13 cellular contexts compared by ENCODE assay signal in the genomic region with DNA sequence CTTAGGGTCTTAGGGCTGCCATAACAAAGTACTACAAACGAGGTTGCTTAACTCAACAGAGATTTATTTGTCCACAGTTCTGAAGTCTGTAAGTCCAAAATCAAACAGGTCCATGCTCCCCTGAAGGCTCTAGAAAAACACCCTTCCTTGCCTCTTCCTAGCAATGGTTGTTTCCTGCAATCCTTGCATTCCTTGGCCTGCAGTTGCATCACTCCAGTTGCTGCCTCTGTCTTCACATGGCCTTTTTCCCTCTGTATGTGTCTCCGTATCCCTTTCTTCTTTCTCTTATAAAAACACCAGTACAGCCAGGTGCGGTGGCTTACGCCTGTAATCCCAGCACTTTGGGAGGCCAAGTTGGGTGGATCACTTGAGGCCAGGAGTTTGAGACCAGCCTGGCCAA.
"Had no signal": no experiment of that assay in that cellular context is flagged by ENCODE, and none has a peak within 500 bp of the region (broad histone marks: within the 10 kb centered on the region; RNA-seq: fewer than 3 reads in every experiment).

No MANE protein-coding gene starts in this region.

- H3K27ac ChIP-seq: prostate gland, testis had no signal

- H3K36me3 ChIP-seq: prostate gland had no signal

- H3K27ac Mint-ChIP-seq: activated naive CD4-positive, alpha-beta T cell treated with anti-CD3 and anti-CD28 coated beads for 36 hours; activated naive CD8-positive, alpha-beta T cell treated with anti-CD3 and anti-CD28 coated beads, Interleukin-2, amount 50 U/mL, for 24 hours; activated T-helper 17 cell treated with anti-CD3 and anti-CD28 coated beads, Interleukin-2, amount 50 U/mL, for 72 hours had no signal

- FAIRE-seq: colon, endometrium had no signal

- ATAC-seq: activated CD4-positive, CD25-positive, alpha-beta regulatory T cell treated with anti-CD3 and anti-CD28 coated beads, Interleukin-2, amount 50 U/mL, for 24 hours; activated naive CD8-positive, alpha-beta T cell treated with anti-CD3 and anti-CD28 coated beads, Interleukin-2, amount 50 U/mL, for 24 hours; activated T-helper 17 cell treated with anti-CD3 and anti-CD28 coated beads, Interleukin-2, amount 50 U/mL, for 72 hours; right cardiac atrium; stimulated activated naive CD8-positive, alpha-beta T cell treated with anti-CD3 and anti-CD28 coated beads, Interleukin-15, amount 100 ng/mL, for 72 hours had no signal

- H3K4me3 Mint-ChIP-seq: activated naive CD4-positive, alpha-beta T cell treated with anti-CD3 and anti-CD28 coated beads for 36 hours; activated naive CD8-positive, alpha-beta T cell treated with anti-CD3 and anti-CD28 coated beads, Interleukin-2, amount 50 U/mL, for 24 hours; activated T-helper 17 cell treated with anti-CD3 and anti-CD28 coated beads, Interleukin-2, amount 50 U/mL, for 72 hours; stimulated activated naive CD8-positive, alpha-beta T cell treated with anti-CD3 and anti-CD28 coated beads, Interleukin-15, amount 100 ng/mL, for 72 hours had no signal

- H3K4me3 ChIP-seq: prostate gland, testis had no signal

- H3K9me3 ChIP-seq: prostate gland, testis had no signal

- DNase-seq: activated CD4-positive, alpha-beta T cell treated with anti-CD3 and anti-CD28 coated beads, Interleukin-2, amount 50 U/mL, for 1 hour; activated naive CD4-positive, alpha-beta T cell treated with anti-CD3 and anti-CD28 coated beads for 36 hours; activated naive CD8-positive, alpha-beta T cell treated with anti-CD3 and anti-CD28 coated beads, Interleukin-2, amount 50 U/mL, for 24 hours; hippocampal formation; midbrain; right cardiac atrium; stimulated activated naive CD8-positive, alpha-beta T cell treated with anti-CD3 and anti-CD28 coated beads, Interleukin-15, amount 100 ng/mL, for 72 hours; testis had no signal

- H3K27me3 ChIP-seq: testis had no signal

- H3K4me1 ChIP-seq: prostate gland, testis had no signal

- H3K9me3 Mint-ChIP-seq: activated naive CD4-positive, alpha-beta T cell treated with anti-CD3 and anti-CD28 coated beads for 36 hours had no signal

- H3K27me3 Mint-ChIP-seq: activated naive CD8-positive, alpha-beta T cell treated with anti-CD3 and anti-CD28 coated beads, Interleukin-2, amount 50 U/mL, for 24 hours; activated T-helper 17 cell treated with anti-CD3 and anti-CD28 coated beads, Interleukin-2, amount 50 U/mL, for 72 hours; stimulated activated naive CD8-positive, alpha-beta T cell treated with anti-CD3 and anti-CD28 coated beads, Interleukin-15, amount 100 ng/mL, for 72 hours had no signal
